Comparison of ENCODE assay signal across 1 cellular context in the genomic region with DNA sequence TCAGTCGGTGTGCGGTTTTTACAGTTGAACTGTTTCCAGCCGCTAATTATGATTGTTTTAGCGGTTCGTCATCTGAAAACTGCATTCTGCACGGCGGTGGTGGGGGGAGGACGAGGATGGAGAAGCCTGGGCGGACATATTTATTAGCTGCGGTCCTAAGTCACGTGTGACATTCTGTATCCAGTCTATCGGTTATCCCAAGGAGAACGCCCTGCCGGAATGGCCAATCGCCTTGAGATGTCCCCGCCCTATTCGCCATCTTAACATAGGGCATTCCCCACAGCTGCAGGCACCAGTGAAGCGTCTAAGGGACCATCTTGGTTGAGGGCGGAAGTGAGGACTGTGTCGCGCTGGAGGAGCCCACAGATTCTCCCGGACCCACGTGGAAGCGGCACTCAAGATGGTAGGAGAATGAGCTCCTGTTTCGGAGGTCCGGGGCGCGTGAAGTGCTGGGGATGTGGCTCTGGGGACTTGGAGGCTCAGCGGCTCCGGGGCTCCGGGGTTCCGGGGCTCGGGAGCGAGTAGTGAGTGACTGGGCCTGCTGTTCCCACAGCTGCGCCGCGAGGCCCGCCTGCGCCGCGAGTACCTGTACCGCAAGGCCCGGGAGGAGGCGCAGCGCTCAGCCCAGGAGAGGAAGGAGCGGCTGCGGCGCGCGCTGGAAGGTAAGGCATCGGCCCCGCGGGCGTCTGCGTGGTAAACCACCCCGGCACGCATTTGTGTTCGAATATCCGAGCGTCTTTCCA.
TF ChIP-seq lines count a peak whose summit lies in the region.

A gene with protein sequence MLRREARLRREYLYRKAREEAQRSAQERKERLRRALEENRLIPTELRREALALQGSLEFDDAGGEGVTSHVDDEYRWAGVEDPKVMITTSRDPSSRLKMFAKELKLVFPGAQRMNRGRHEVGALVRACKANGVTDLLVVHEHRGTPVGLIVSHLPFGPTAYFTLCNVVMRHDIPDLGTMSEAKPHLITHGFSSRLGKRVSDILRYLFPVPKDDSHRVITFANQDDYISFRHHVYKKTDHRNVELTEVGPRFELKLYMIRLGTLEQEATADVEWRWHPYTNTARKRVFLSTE (plus strand): TSS at position 365 of the 743 bp plus-strand sequence. CDS start 36 bp downstream, at position 401.

TF ChIP-seq in K562, 482 proteins besides CTCF, POLR2A, EP300 and RAD21 (continued from another document and continues in another):
- TF ChIP-seq, protein P1, sequence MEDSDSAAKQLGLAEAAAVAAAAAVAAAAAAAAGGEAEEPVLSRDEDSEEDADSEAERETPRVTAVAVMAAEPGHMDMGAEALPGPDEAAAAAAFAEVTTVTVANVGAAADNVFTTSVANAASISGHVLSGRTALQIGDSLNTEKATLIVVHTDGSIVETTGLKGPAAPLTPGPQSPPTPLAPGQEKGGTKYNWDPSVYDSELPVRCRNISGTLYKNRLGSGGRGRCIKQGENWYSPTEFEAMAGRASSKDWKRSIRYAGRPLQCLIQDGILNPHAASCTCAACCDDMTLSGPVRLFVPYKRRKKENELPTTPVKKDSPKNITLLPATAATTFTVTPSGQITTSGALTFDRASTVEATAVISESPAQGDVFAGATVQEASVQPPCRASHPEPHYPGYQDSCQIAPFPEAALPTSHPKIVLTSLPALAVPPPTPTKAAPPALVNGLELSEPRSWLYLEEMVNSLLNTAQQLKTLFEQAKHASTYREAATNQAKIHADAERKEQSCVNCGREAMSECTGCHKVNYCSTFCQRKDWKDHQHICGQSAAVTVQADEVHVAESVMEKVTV (CRISPR knock-in tag; IDR thresholded peaks at IDR 0.05): no peak
- TF ChIP-seq SPI1 (IDR thresholded peaks at IDR 0.05; ENCODE audit: borderline replicate concordance, low read depth, low read length): no peak
- TF ChIP-seq, protein P2, sequence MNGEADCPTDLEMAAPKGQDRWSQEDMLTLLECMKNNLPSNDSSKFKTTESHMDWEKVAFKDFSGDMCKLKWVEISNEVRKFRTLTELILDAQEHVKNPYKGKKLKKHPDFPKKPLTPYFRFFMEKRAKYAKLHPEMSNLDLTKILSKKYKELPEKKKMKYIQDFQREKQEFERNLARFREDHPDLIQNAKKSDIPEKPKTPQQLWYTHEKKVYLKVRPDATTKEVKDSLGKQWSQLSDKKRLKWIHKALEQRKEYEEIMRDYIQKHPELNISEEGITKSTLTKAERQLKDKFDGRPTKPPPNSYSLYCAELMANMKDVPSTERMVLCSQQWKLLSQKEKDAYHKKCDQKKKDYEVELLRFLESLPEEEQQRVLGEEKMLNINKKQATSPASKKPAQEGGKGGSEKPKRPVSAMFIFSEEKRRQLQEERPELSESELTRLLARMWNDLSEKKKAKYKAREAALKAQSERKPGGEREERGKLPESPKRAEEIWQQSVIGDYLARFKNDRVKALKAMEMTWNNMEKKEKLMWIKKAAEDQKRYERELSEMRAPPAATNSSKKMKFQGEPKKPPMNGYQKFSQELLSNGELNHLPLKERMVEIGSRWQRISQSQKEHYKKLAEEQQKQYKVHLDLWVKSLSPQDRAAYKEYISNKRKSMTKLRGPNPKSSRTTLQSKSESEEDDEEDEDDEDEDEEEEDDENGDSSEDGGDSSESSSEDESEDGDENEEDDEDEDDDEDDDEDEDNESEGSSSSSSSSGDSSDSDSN (IDR thresholded peaks at IDR 0.05; ENCODE audit: borderline replicate concordance in 1 of 2, low read depth in 2 of 2, low read length in 2 of 2): peak; percentile 90 to 96
- TF ChIP-seq MCM3 (IDR thresholded peaks at IDR 0.05): no peak
- no peak for TF ChIP-seq HEY1 (CRISPR knock-in tag; IDR thresholded peaks at IDR 0.05; ENCODE audit: borderline replicate concordance)
- no peak for TF ChIP-seq TRIM24 (IDR thresholded peaks at IDR 0.05)
- TF ChIP-seq LEF1 (IDR thresholded peaks at IDR 0.05): no peak
- no peak for TF ChIP-seq KLF10 (CRISPR knock-in tag; IDR thresholded peaks at IDR 0.05)
- TF ChIP-seq ZNF165 (CRISPR knock-in tag; IDR thresholded peaks at IDR 0.05; ENCODE audit: borderline replicate concordance): no peak
- TF ChIP-seq, protein P3, sequence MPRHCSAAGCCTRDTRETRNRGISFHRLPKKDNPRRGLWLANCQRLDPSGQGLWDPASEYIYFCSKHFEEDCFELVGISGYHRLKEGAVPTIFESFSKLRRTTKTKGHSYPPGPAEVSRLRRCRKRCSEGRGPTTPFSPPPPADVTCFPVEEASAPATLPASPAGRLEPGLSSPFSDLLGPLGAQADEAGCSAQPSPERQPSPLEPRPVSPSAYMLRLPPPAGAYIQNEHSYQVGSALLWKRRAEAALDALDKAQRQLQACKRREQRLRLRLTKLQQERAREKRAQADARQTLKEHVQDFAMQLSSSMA (CRISPR knock-in tag; IDR thresholded peaks at IDR 0.05): peak; percentile 94
- TF ChIP-seq U2AF1 (optimal IDR thresholded peaks at IDR 0.05; ENCODE audit: low read depth, low read length): peak; percentile 48
- TF ChIP-seq, protein P4, sequence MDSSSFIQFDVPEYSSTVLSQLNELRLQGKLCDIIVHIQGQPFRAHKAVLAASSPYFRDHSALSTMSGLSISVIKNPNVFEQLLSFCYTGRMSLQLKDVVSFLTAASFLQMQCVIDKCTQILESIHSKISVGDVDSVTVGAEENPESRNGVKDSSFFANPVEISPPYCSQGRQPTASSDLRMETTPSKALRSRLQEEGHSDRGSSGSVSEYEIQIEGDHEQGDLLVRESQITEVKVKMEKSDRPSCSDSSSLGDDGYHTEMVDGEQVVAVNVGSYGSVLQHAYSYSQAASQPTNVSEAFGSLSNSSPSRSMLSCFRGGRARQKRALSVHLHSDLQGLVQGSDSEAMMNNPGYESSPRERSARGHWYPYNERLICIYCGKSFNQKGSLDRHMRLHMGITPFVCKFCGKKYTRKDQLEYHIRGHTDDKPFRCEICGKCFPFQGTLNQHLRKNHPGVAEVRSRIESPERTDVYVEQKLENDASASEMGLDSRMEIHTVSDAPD (CRISPR knock-in tag; IDR thresholded peaks at IDR 0.05): no peak
- TF ChIP-seq, protein P5, sequence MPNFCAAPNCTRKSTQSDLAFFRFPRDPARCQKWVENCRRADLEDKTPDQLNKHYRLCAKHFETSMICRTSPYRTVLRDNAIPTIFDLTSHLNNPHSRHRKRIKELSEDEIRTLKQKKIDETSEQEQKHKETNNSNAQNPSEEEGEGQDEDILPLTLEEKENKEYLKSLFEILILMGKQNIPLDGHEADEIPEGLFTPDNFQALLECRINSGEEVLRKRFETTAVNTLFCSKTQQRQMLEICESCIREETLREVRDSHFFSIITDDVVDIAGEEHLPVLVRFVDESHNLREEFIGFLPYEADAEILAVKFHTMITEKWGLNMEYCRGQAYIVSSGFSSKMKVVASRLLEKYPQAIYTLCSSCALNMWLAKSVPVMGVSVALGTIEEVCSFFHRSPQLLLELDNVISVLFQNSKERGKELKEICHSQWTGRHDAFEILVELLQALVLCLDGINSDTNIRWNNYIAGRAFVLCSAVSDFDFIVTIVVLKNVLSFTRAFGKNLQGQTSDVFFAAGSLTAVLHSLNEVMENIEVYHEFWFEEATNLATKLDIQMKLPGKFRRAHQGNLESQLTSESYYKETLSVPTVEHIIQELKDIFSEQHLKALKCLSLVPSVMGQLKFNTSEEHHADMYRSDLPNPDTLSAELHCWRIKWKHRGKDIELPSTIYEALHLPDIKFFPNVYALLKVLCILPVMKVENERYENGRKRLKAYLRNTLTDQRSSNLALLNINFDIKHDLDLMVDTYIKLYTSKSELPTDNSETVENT (CRISPR knock-in tag; IDR thresholded peaks at IDR 0.05): peak; percentile 37; the same call in 1 of the 2 replicates
- no peak for TF ChIP-seq NR2F6 (CRISPR knock-in tag; IDR thresholded peaks at IDR 0.05)
- TF ChIP-seq, protein P6, sequence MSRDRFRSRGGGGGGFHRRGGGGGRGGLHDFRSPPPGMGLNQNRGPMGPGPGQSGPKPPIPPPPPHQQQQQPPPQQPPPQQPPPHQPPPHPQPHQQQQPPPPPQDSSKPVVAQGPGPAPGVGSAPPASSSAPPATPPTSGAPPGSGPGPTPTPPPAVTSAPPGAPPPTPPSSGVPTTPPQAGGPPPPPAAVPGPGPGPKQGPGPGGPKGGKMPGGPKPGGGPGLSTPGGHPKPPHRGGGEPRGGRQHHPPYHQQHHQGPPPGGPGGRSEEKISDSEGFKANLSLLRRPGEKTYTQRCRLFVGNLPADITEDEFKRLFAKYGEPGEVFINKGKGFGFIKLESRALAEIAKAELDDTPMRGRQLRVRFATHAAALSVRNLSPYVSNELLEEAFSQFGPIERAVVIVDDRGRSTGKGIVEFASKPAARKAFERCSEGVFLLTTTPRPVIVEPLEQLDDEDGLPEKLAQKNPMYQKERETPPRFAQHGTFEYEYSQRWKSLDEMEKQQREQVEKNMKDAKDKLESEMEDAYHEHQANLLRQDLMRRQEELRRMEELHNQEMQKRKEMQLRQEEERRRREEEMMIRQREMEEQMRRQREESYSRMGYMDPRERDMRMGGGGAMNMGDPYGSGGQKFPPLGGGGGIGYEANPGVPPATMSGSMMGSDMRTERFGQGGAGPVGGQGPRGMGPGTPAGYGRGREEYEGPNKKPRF (IDR thresholded peaks at IDR 0.05; ENCODE audit: low read depth, low read length): no peak
- TF ChIP-seq POLR2H (tag; IDR thresholded peaks at IDR 0.05; ENCODE audit: low read depth): 0 out of 2 replicates have a peak, but pooled peaks have one; percentile 61
- TF ChIP-seq HDAC1 (IDR thresholded peaks at IDR 0.05): peak; percentile 55 to 99; a peak in 3 of 4 replicates
- no peak for TF ChIP-seq PTBP1 (IDR thresholded peaks at IDR 0.05; ENCODE audit: low read depth, low read length)
- TF ChIP-seq ZNF707 (CRISPR knock-in tag; conservative IDR thresholded peaks at IDR 0.05): no peak
- no peak for TF ChIP-seq ARHGAP35 (IDR thresholded peaks at IDR 0.05; ENCODE audit: partially characterized antibody)
- TF ChIP-seq, protein P7, sequence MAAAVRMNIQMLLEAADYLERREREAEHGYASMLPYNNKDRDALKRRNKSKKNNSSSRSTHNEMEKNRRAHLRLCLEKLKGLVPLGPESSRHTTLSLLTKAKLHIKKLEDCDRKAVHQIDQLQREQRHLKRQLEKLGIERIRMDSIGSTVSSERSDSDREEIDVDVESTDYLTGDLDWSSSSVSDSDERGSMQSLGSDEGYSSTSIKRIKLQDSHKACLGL (CRISPR knock-in tag; IDR thresholded peaks at IDR 0.05; ENCODE audit: borderline replicate concordance, poor library complexity, severe bottlenecking): peak; percentile 93
- peak in 1 of 2 experiments; percentile 96; a peak in 2 of 4 replicates for TF ChIP-seq TEAD1 (CRISPR knock-in tag; IDR thresholded peaks at IDR 0.05)
- peak; percentile 66 for TF ChIP-seq NR2C2 (CRISPR knock-in tag; IDR thresholded peaks at IDR 0.05)
- peak; percentile 95 for TF ChIP-seq NR2C2 (tag; IDR thresholded peaks at IDR 0.05)
- TF ChIP-seq, protein P8, sequence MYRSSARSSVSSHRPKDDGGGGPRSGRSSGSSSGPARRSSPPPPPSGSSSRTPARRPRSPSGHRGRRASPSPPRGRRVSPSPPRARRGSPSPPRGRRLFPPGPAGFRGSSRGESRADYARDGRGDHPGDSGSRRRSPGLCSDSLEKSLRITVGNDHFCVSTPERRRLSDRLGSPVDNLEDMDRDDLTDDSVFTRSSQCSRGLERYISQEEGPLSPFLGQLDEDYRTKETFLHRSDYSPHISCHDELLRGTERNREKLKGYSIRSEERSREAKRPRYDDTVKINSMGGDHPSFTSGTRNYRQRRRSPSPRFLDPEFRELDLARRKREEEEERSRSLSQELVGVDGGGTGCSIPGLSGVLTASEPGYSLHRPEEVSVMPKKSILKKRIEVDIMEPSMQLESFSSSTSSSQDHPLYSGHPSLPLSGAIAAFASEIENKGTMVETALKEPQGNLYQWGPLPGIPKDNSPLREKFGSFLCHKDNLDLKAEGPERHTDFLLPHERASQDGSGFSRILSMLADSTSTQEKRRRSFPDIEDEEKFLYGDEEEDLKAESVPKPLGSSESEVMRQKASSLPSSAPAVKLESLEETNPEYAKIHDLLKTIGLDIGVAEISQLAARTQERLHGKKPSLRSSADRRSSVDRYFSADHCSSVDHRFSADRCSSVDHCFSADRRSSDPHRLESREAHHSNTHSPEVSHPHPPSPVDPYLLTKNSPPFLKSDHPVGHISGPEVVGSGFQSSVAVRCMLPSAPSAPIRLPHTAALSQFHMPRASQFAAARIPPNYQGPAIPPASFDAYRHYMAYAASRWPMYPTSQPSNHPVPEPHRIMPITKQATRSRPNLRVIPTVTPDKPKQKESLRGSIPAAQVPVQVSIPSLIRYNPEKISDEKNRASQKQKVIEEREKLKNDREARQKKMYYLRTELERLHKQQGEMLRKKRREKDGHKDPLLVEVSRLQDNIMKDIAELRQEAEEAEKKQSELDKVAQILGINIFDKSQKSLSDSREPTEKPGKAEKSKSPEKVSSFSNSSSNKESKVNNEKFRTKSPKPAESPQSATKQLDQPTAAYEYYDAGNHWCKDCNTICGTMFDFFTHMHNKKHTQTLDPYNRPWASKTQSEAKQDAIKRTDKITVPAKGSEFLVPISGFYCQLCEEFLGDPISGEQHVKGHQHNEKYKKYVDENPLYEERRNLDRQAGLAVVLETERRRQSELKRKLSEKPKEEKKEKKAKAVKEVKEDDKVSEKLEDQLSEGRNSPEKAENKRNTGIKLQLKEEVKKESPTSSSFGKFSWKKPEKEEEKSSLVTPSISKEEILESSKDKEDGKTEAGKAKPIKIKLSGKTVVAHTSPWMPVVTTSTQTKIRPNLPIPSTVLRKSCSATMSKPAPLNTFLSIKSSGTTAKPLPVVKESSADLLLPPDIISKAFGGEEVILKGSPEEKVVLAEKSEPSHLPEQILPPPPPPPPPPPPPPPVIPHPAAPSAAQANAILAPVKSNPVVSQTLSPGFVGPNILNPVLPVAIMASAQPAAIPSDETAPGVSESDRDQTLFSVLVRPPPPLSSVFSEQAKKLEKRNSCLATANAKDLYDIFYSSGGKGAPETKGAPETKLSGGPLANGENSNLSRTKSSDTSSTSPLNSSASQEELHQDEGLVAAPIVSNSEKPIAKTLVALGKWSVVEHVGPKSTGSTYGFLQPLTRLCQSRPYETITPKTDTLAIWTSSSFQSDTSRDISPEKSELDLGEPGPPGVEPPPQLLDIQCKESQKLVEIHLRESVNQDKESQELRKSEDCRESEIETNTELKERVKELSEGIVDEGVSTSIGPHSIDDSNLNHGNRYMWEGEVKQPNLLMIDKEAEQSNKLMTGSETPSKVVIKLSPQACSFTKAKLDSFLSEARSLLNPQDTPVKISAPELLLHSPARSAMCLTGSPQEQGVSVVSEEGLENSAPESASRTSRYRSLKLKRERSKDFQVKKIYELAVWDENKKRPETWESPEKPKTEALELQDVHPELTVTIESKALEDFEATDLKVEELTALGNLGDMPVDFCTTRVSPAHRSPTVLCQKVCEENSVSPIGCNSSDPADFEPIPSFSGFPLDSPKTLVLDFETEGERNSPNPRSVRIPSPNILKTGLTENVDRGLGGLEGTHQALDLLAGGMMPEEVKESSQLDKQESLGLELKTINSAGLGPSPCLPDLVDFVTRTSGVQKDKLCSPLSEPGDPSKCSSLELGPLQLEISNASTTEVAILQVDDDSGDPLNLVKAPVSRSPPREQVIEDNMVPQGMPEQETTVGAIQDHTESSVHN (IDR thresholded peaks at IDR 0.05; ENCODE audit: borderline replicate concordance in 1 of 2, low read depth in 1 of 2): no peak
- TF ChIP-seq DDX20 (tag; IDR thresholded peaks at IDR 0.05; ENCODE audit: low read depth): no peak
- peak; percentile 93 for TF ChIP-seq ZFX (CRISPR knock-in tag; IDR thresholded peaks at IDR 0.05)
- no peak for TF ChIP-seq HMG20B (CRISPR knock-in tag; IDR thresholded peaks at IDR 0.05)
- TF ChIP-seq STAT5A (IDR thresholded peaks at IDR 0.05; ENCODE audit: borderline replicate concordance, low read length): no peak
- peak; percentile 66; the same call in 1 of the 2 replicates for TF ChIP-seq GATAD2B (IDR thresholded peaks at IDR 0.05; ENCODE audit: borderline replicate concordance)
- TF ChIP-seq EHMT2 (IDR thresholded peaks at IDR 0.05): no peak
